In the genomic region with DNA sequence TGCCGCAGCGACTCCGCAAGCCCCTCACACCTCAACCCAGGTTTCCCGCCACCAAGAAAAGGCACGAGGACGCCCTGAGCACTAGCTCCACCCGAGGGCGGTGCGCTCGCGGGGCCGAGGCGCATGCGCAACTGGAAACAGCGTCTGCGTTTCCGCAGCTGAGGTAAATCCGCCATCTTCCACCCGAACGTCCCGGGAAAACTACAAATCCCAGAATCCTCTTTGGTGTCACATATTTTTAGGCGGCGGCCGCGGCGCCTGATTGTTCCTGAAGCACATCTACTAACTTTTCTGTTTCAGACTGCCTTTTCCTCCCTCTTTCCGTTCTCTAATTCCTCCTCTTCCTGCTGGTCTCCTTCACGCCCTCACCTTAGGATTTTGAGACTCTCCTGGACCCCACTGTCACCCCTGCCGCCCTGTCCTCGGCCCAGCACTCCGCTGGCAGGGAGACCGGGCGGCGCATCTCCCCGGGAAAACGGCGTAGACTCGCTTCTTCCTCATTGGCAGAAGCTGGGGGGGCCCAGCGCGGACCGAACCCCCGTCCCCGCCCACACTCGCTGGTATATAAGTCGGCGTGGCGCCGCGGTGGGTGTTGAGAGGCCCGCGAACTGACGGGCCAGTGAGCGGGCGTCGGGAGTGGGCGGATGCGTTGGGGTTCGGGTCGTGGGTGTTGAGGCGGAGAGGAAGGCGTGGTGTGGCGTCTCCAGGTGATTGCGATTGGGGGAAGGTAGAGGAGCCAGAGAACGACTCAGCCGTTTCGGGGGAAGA, we compare ENCODE assay signal across 1 cellular context.
TF ChIP-seq lines count a peak whose summit lies in the region.

ZCWPW1 (minus strand) TSS at position 505 of the 768 bp plus-strand sequence. CDS start 8,054 bp downstream, outside the sequence.

TF ChIP-seq in K562, 482 proteins besides CTCF, POLR2A, EP300 and RAD21 (continued from another document and continues in another):
- TF ChIP-seq, protein P1, sequence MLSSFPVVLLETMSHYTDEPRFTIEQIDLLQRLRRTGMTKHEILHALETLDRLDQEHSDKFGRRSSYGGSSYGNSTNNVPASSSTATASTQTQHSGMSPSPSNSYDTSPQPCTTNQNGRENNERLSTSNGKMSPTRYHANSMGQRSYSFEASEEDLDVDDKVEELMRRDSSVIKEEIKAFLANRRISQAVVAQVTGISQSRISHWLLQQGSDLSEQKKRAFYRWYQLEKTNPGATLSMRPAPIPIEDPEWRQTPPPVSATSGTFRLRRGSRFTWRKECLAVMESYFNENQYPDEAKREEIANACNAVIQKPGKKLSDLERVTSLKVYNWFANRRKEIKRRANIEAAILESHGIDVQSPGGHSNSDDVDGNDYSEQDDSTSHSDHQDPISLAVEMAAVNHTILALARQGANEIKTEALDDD (IDR thresholded peaks at IDR 0.05): no peak
- peak; percentile 76; the same call in 1 of the 2 replicates for TF ChIP-seq CBX5 (IDR thresholded peaks at IDR 0.05; ENCODE audit: borderline replicate concordance, low read depth)
- TF ChIP-seq SRF (CRISPR knock-in tag; IDR thresholded peaks at IDR 0.05): peak; percentile 69 to 71; a peak in 3 of 4 replicates
- peak; percentile 91 for TF ChIP-seq ZNF224 (CRISPR knock-in tag; IDR thresholded peaks at IDR 0.05)
- TF ChIP-seq EWSR1 (IDR thresholded peaks at IDR 0.05; ENCODE audit: borderline replicate concordance, low read depth, partially characterized antibody): no peak
- peak; percentile 75 for TF ChIP-seq TAF9B (IDR thresholded peaks at IDR 0.05; ENCODE audit: partially characterized antibody)
- TF ChIP-seq MCM3 (IDR thresholded peaks at IDR 0.05): no peak
- TF ChIP-seq ZZZ3 (IDR thresholded peaks at IDR 0.05): no peak
- TF ChIP-seq MGA (IDR thresholded peaks at IDR 0.05): peak; percentile 100
- TF ChIP-seq RCOR1 (IDR thresholded peaks at IDR 0.05; ENCODE audit: borderline replicate concordance in 1 of 2, low read depth in 2 of 2, low read length in 2 of 2): peak in 1 of 2 experiments; percentile 73; a peak in 2 of 4 replicates
- TF ChIP-seq ZNF436 (CRISPR knock-in tag; IDR thresholded peaks at IDR 0.05): peak; percentile 66; the same call in 1 of the 2 replicates
- TF ChIP-seq CREB3 (tag; conservative IDR thresholded peaks at IDR 0.05; ENCODE audit: low read depth): peak; percentile 55; the same call in 1 of the 2 replicates
- TF ChIP-seq ZBTB5 (IDR thresholded peaks at IDR 0.05): no peak
- no peak for TF ChIP-seq MAFG (tag; conservative IDR thresholded peaks at IDR 0.05)
- peak; percentile 88 for TF ChIP-seq LARP7 (IDR thresholded peaks at IDR 0.05)
- TF ChIP-seq ZNF609 (CRISPR knock-in tag; IDR thresholded peaks at IDR 0.05; ENCODE audit: borderline replicate concordance): peak; percentile 91
- no peak for TF ChIP-seq HEY1 (CRISPR knock-in tag; IDR thresholded peaks at IDR 0.05; ENCODE audit: borderline replicate concordance)
- TF ChIP-seq L3MBTL2 (IDR thresholded peaks at IDR 0.05): peak; percentile 100
- peak; percentile 82 for TF ChIP-seq NEUROD1 (IDR thresholded peaks at IDR 0.05; ENCODE audit: borderline replicate concordance, low read depth, low read length, partially characterized antibody)
- peak; percentile 85 for TF ChIP-seq ZBTB7A (IDR thresholded peaks at IDR 0.05; ENCODE audit: borderline replicate concordance, control insufficient read depth, low read depth, low read length)
- peak; percentile 99 for TF ChIP-seq THRB (CRISPR knock-in tag; conservative IDR thresholded peaks at IDR 0.05)
- TF ChIP-seq, protein P2, sequence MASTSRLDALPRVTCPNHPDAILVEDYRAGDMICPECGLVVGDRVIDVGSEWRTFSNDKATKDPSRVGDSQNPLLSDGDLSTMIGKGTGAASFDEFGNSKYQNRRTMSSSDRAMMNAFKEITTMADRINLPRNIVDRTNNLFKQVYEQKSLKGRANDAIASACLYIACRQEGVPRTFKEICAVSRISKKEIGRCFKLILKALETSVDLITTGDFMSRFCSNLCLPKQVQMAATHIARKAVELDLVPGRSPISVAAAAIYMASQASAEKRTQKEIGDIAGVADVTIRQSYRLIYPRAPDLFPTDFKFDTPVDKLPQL (IDR thresholded peaks at IDR 0.05; ENCODE audit: extremely low read depth, insufficient read length): no peak
- TF ChIP-seq SP1 (CRISPR knock-in tag; IDR thresholded peaks at IDR 0.05): no peak; the same call in none of the 2 replicates
- TF ChIP-seq ZNF174 (CRISPR knock-in tag; IDR thresholded peaks at IDR 0.05): no peak
- TF ChIP-seq EZH2 (IDR thresholded peaks at IDR 0.05; ENCODE audit: borderline replicate concordance, low read depth, low read length): no peak
